ENCODE assay signal across 15 cellular contexts in the genomic region with DNA sequence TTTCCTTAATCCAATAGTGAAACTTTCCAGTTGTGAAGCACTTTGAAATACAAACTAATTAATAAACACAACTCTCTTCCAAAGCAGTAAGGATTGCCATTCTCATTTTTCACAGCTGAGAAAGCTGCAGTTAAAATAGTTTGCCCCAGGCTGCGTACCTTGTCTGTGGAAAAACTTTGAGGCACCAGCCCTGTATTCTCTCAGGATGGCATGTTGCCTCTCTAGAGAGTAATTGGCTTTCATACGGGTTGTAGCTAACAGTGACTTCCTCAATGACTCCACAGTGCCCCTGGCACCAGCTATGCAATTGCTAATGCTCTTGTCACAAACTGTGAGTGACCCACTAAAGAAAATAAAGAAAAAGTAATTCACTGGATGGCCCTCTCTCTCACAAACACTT.
A peak's percentile ranks its signal among the peaks of the same experiment; 100 is the strongest.
DNase-seq lines count a peak whose midpoint lies in the region; ATAC-seq and TF ChIP-seq lines count a peak whose summit lies in the region.
"Had no signal": no experiment of that assay in that cellular context is flagged by ENCODE, and none has a peak within 500 bp of the region (broad histone marks: within the 10 kb centered on the region; RNA-seq: fewer than 3 reads in every experiment).

No MANE protein-coding gene starts in this region.

- H3K18ac ChIP-seq in trophoblast cell (ENCODE audit: low read length): no peak overlapping the region

- H3K79me2 ChIP-seq in trophoblast cell (ENCODE audit: control insufficient read depth, insufficient read depth, low read length, poor library complexity): no peaks in the 10 kb centered on the region

- H4K91ac ChIP-seq in trophoblast cell (ENCODE audit: low read depth, low read length): no peak overlapping the region

- TF ChIP-seq EP300 in esophagus muscularis mucosa (IDR thresholded peaks at IDR 0.05): no peak

- no peak overlapping the region for H4K12ac ChIP-seq in trophoblast cell (ENCODE audit: low read depth, low read length)

- H2AFZ ChIP-seq in trophoblast cell (ENCODE audit: insufficient read depth, low read length, poor library complexity): no peak overlapping the region
- H2AFZ ChIP-seq: GM23338 had no signal

- H2BK12ac ChIP-seq in trophoblast cell (ENCODE audit: low read length): no peak overlapping the region

- intact Hi-C loops in left ventricle myocardium superior (cut with micrococcal nuclease) (no loop called here), esophagus muscularis mucosa (cut with DNase I) (no loop called here)

- H3K14ac ChIP-seq in trophoblast cell (ENCODE audit: low read length): no peak overlapping the region

- no peak for TF ChIP-seq CTCF in right atrium auricular region (IDR thresholded peaks at IDR 0.05)
- no peak for TF ChIP-seq CTCF in esophagus muscularis mucosa (IDR thresholded peaks at IDR 0.05)

- ATAC-seq in left ventricle myocardium superior (peak; percentile 34), HG02870 (IDR thresholded peaks at IDR 0.05; ENCODE audit: unreplicated experiment) (no peak)
- ATAC-seq: GM12878 had no signal

- TF ChIP-seq POLR2A in esophagus muscularis mucosa (IDR thresholded peaks at IDR 0.05; ENCODE audit: low read depth): no peak

- no peaks in the 10 kb centered on the region for H3K9me3 ChIP-seq in right atrium auricular region
- no peaks in the 10 kb centered on the region for H3K9me3 ChIP-seq in esophagus muscularis mucosa
- no peaks in the 10 kb centered on the region for H3K9me3 ChIP-seq in trophoblast cell (ENCODE audit: insufficient read depth, low read depth, low read length)

- no peak overlapping the region for H3K4ac ChIP-seq in trophoblast cell (ENCODE audit: low read depth, low read length)

- H3K79me1 ChIP-seq in trophoblast cell (ENCODE audit: low read length): no peaks in the 10 kb centered on the region

- H3K4me1 ChIP-seq in right atrium auricular region (peaks cover 0 to 14% of the 10 kb centered on the region in 2 donors), esophagus muscularis mucosa (no peaks in the 10 kb centered on the region), trophoblast cell (ENCODE audit: control insufficient read depth in 1 of 2, insufficient read depth in 2 of 2, low read length in 2 of 2) (no peaks in the 10 kb centered on the region)

- no peak overlapping the region for H2BK5ac ChIP-seq in trophoblast cell (ENCODE audit: low read depth, low read length, poor library complexity)

- no peak overlapping the region for H3K4me2 ChIP-seq in trophoblast cell (ENCODE audit: low read length)
- H3K4me2 ChIP-seq: GM23338 had no signal

- no peak overlapping the region for H3K4me3 ChIP-seq in right atrium auricular region
- H3K4me3 ChIP-seq in esophagus muscularis mucosa: no peak overlapping the region
- H3K4me3 ChIP-seq in trophoblast cell (ENCODE audit: low read depth, low read length): no peak overlapping the region
- H3K4me3 ChIP-seq: GM12878, GM23338 had no signal

- no peak overlapping the region for H4K8ac ChIP-seq in trophoblast cell (ENCODE audit: low read depth, low read length)

- no peak overlapping the region for H2AK5ac ChIP-seq in trophoblast cell (ENCODE audit: low read length)

- WGBS in esophagus muscularis mucosa: 45% methylated on average over 2 of the region's 2 CpGs
- no CpG with 5 or more reads among the region's 2 CpGs for WGBS in trophoblast cell (ENCODE audit: extremely low coverage, insufficient coverage, insufficient read length)

- no peak for DNase-seq in left ventricle myocardium superior
- no peak for DNase-seq in right atrium auricular region (ENCODE audit: low spot score)
- DNase-seq in esophagus muscularis mucosa (ENCODE audit: extremely low spot score): peak; percentile 79
- DNase-seq in trophoblast cell: peak; percentile 60 to 80
- no peak for DNase-seq in activated gamma-delta T cell (lab: John Stamatoyannopoulos, UW)
- DNase-seq in DMS114 treated with DMSO at 0.1 percent for 48 hours (lab: John Stamatoyannopoulos, UW; ENCODE audit: unreplicated experiment): no peak
- DNase-seq: Calu3; CD4-positive, alpha-beta T cell; DMS 273 treated with DMSO at 0.1 percent for 48 hours; DMS79; H7 had no signal

- H3K27me3 ChIP-seq in right atrium auricular region (no peaks in the 10 kb centered on the region), esophagus muscularis mucosa (peaks cover 0 to 30% (median 0%) of the 10 kb centered on the region in 4 donors), trophoblast cell (ENCODE audit: insufficient read depth, low read length) (no peaks in the 10 kb centered on the region)

- H3K36me3 ChIP-seq in right atrium auricular region (no peaks in the 10 kb centered on the region), esophagus muscularis mucosa (no peaks in the 10 kb centered on the region), trophoblast cell (ENCODE audit: control insufficient read depth in 1 of 2, insufficient read depth in 2 of 2, low read length in 2 of 2) (no peaks in the 10 kb centered on the region)

- no peak overlapping the region for H3K9ac ChIP-seq in trophoblast cell (ENCODE audit: low read length)

- H3K27ac ChIP-seq in right atrium auricular region (no peak overlapping the region), esophagus muscularis mucosa (replicated peaks in 1 of 4) (no peak overlapping the region), trophoblast cell (ENCODE audit: low read depth, low read length) (no peak overlapping the region)
- H3K27ac ChIP-seq: HL-60 had no signal

- H2BK120ac ChIP-seq in trophoblast cell (ENCODE audit: insufficient read depth, low read length, poor library complexity): no peak overlapping the region

- H3K23ac ChIP-seq in trophoblast cell (ENCODE audit: low read length): no peak overlapping the region

Comparison
In these comparisons a context has a peak if more than half of its experiments do, and no peak if none do; other contexts are left out.
1. DNase-seq: peak in esophagus muscularis mucosa (single experiment) and trophoblast cell (2 of 2); none in left ventricle myocardium superior (single experiment), right atrium auricular region (single experiment), activated gamma-delta T cell (single experiment) and DMS114 treated with DMSO at 0.1 percent for 48 hours (single experiment).